In the genomic region with DNA sequence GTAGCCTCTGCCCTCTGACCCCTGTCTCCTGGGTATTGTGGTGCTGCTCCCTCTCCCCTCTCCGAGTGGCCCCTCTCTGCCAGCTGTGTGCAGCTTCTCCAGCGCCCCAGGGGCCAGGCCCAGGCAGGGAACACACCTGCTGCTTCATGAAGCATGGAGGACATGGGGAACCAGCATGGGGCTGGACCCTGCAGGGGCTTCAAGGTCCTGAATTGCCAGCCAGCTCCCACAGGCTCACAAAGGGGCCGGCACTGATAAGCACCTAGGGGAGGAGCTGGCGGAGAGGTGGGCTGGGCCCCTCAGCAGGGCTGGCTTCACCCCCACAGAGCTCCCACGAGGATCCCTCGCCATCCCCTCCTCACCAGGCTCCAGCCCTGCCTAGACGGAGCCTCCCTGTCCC, we compare ENCODE assay signal across 1 cellular context.
TF ChIP-seq lines count a peak whose summit lies in the region.

No MANE protein-coding gene starts in this region.

TF ChIP-seq in SK-N-SH, 30 proteins besides CTCF, POLR2A, EP300 and RAD21 (continued from another document):
- TF ChIP-seq, protein P1, sequence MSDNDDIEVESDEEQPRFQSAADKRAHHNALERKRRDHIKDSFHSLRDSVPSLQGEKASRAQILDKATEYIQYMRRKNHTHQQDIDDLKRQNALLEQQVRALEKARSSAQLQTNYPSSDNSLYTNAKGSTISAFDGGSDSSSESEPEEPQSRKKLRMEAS (IDR thresholded peaks at IDR 0.05; ENCODE audit: low read depth) = no peak
- TF ChIP-seq TCF12 (IDR thresholded peaks at IDR 0.05) (no peak), ELF1 (IDR thresholded peaks at IDR 0.05) (no peak), CHD2 (IDR thresholded peaks at IDR 0.05; ENCODE audit: low read length, partially characterized antibody) (no peak), EZH2phosphoT487 (IDR thresholded peaks at IDR 0.05; ENCODE audit: borderline replicate concordance, low read depth) (no peak), RFX5 (IDR thresholded peaks at IDR 0.05; ENCODE audit: low read length) (no peak), MEF2A (IDR thresholded peaks at IDR 0.05; ENCODE audit: borderline replicate concordance, low read depth) (no peak), RXRA (IDR thresholded peaks at IDR 0.05; ENCODE audit: borderline replicate concordance, low read depth) (no peak), TEAD4 (IDR thresholded peaks at IDR 0.05; ENCODE audit: borderline replicate concordance, insufficient read depth) (no peak)
- TF ChIP-seq, protein P2, sequence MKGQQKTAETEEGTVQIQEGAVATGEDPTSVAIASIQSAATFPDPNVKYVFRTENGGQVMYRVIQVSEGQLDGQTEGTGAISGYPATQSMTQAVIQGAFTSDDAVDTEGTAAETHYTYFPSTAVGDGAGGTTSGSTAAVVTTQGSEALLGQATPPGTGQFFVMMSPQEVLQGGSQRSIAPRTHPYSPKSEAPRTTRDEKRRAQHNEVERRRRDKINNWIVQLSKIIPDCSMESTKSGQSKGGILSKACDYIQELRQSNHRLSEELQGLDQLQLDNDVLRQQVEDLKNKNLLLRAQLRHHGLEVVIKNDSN (IDR thresholded peaks at IDR 0.05; ENCODE audit: borderline replicate concordance, low read depth) = no peak
